19 cellular contexts compared by ENCODE assay signal in genomic region chr4:185772391-185773093, GRCh38. TPM values are rescaled to one million over a fixed set of nuclear protein-coding genes. Genes with fewer than 3 reads are reported as not detected.
DNase-seq lines count a peak whose midpoint lies in the region; ATAC-seq and TF ChIP-seq lines count a peak whose summit lies in the region.
"Had no signal": no experiment of that assay in that cellular context is flagged by ENCODE, and none has a peak within 500 bp of the region (broad histone marks: within the 10 kb centered on the region; RNA-seq: fewer than 3 reads in every experiment).

No MANE protein-coding gene starts in this region.

- TF ChIP-seq POLR2A in adrenal gland (IDR thresholded peaks at IDR 0.05), result peak in 1 of 2 donors; percentile 6
- no peak for TF ChIP-seq POLR2A in lower leg skin (IDR thresholded peaks at IDR 0.05)

- H3K27me3 ChIP-seq in adrenal gland (no peaks in the 10 kb centered on the region), layer of hippocampus (ENCODE audit: control insufficient read depth, insufficient read depth, low read length) (no peaks in the 10 kb centered on the region), MG63 (no peaks in the 10 kb centered on the region)
- H3K27me3 ChIP-seq: gastroesophageal sphincter had no signal

- no peaks in the 10 kb centered on the region for H3K9me3 ChIP-seq in adrenal gland (replicated peaks in 1 of 3)
- no peaks in the 10 kb centered on the region for H3K9me3 ChIP-seq in MG63

- intact Hi-C loops in adrenal gland (cut with DNase I) (no loop called here), lower leg skin (cut with DNase I; ENCODE audit: low total_unique reads) (no loop called here)

- no peak for TF ChIP-seq CTCF in GM12865 (IDR thresholded peaks at IDR 0.05; ENCODE audit: insufficient read depth, low read depth, low read length, missing control alignments)
- no peak for TF ChIP-seq CTCF in adrenal gland (IDR thresholded peaks at IDR 0.05)
- TF ChIP-seq CTCF in retinal pigment epithelial cell (conservative IDR thresholded peaks at IDR 0.05; ENCODE audit: low read depth, low read length), result no peak
- no peak for TF ChIP-seq CTCF in lower leg skin (IDR thresholded peaks at IDR 0.05)

- H3K4me1 ChIP-seq in adrenal gland (replicated peaks in 1 of 2), result peaks cover 15 to 49% of the 10 kb centered on the region in 2 donors

- peaks cover 5% of the 10 kb centered on the region for H3K27me3 Mint-ChIP-seq in activated naive CD8-positive, alpha-beta T cell treated with anti-CD3 and anti-CD28 coated beads, Interleukin-2, amount 50 U/mL, for 24 hours

- no peak for ATAC-seq in activated naive CD8-positive, alpha-beta T cell treated with anti-CD3 and anti-CD28 coated beads, Interleukin-2, amount 50 U/mL, for 24 hours
- ATAC-seq: activated CD8-positive, alpha-beta T cell treated with anti-CD3 and anti-CD28 coated beads for 36 hours; stimulated activated naive B cell treated with anti-CD40 and anti-IgM and Interleukin-4, amounts not matched to agents 10 μg/mL and 1 μg/mL and 100 μg/mL, for 72 hours had no signal

- H3K4me1 Mint-ChIP-seq in activated naive CD8-positive, alpha-beta T cell treated with anti-CD3 and anti-CD28 coated beads, Interleukin-2, amount 50 U/mL, for 24 hours, result no peaks in the 10 kb centered on the region
- H3K4me1 Mint-ChIP-seq: naive B cell had no signal

- H3K27ac ChIP-seq in adrenal gland, result peak overlapping the region; percentile 22 to 90 (median 76)
- peak overlapping the region; percentile 46 for H3K27ac ChIP-seq in layer of hippocampus (ENCODE audit: low read depth, low read length)
- H3K27ac ChIP-seq: SK-N-MC had no signal

- H3K27ac Mint-ChIP-seq in activated naive CD8-positive, alpha-beta T cell treated with anti-CD3 and anti-CD28 coated beads, Interleukin-2, amount 50 U/mL, for 24 hours, result no peak overlapping the region
- H3K27ac Mint-ChIP-seq: activated CD8-positive, alpha-beta T cell treated with anti-CD3 and anti-CD28 coated beads for 36 hours; activated T-helper 2 cell treated with anti-CD3 and anti-CD28 coated beads, Interferon-gamma antibody, Interleukin-2, Interleukin-4, amounts not matched to agents 10 μg/mL and 5 μg/mL and 100 μg/mL, durations not matched to agents 14 hours and 24 hours and 36 hours; endodermal cell; immature natural killer cell; stimulated activated naive B cell treated with anti-CD40 and anti-IgM and Interleukin-4, amounts not matched to agents 10 μg/mL and 1 μg/mL and 100 μg/mL, for 72 hours had no signal

- H3K36me3 ChIP-seq in adrenal gland (replicated peaks in 1 of 2), result no peaks in the 10 kb centered on the region
- no peaks in the 10 kb centered on the region for H3K36me3 ChIP-seq in MG63
- H3K36me3 ChIP-seq: gastroesophageal sphincter had no signal

- no peak overlapping the region for H3K4me3 ChIP-seq in GM12865 (ENCODE audit: low read depth, low read length)
- H3K4me3 ChIP-seq in adrenal gland, result peak overlapping the region in 1 of 4 donors; percentile 46
- H3K4me3 ChIP-seq in retinal pigment epithelial cell (ENCODE audit: low read length), result peak overlapping the region; percentile 48
- no peak overlapping the region for H3K4me3 ChIP-seq in MG63
- H3K4me3 ChIP-seq in lower leg skin (ENCODE audit: low read depth, poor library complexity, severe bottlenecking), result no peak overlapping the region
- H3K4me3 ChIP-seq: SK-N-MC had no signal

- no peaks in the 10 kb centered on the region for H3K36me3 Mint-ChIP-seq in activated naive CD8-positive, alpha-beta T cell treated with anti-CD3 and anti-CD28 coated beads, Interleukin-2, amount 50 U/mL, for 24 hours (ENCODE audit: low read depth)

- H3K9me3 Mint-ChIP-seq in activated naive CD8-positive, alpha-beta T cell treated with anti-CD3 and anti-CD28 coated beads, Interleukin-2, amount 50 U/mL, for 24 hours, result peaks cover 10% of the 10 kb centered on the region
- H3K9me3 Mint-ChIP-seq: activated T-helper 2 cell treated with anti-CD3 and anti-CD28 coated beads, Interferon-gamma antibody, Interleukin-2, Interleukin-4, amounts not matched to agents 10 μg/mL and 5 μg/mL and 100 μg/mL, durations not matched to agents 14 hours and 24 hours and 36 hours had no signal

- DNase-seq in GM12865 (ENCODE audit: low read depth) (peak; percentile 48), adrenal gland (peak in 1 of 7 donors; percentile 23), retinal pigment epithelial cell (ENCODE audit: low read depth) (no peak), SIG-M5 treated with dmso at 0.1 percent for 504 hours (lab: John Stamatoyannopoulos, UW; ENCODE audit: unreplicated experiment) (no peak), MG63 (no peak), lower leg skin (ENCODE audit: low spot score in 2 of 2) (no peak)
- DNase-seq in activated naive CD8-positive, alpha-beta T cell treated with anti-CD3 and anti-CD28 coated beads, Interleukin-2, amount 50 U/mL, for 24 hours, result no peak
- DNase-seq: activated CD8-positive, alpha-beta T cell treated with anti-CD3 and anti-CD28 coated beads for 36 hours; COR-L47; GF-D8; immature natural killer cell; naive B cell; NCI-H2227 treated with DMSO at 0.1 percent for 48 hours; stimulated activated naive B cell treated with anti-CD40 and anti-IgM and Interleukin-4, amounts not matched to agents 10 μg/mL and 1 μg/mL and 100 μg/mL, for 72 hours had no signal

- no peak overlapping the region for H3K4me3 Mint-ChIP-seq in activated naive CD8-positive, alpha-beta T cell treated with anti-CD3 and anti-CD28 coated beads, Interleukin-2, amount 50 U/mL, for 24 hours
- H3K4me3 Mint-ChIP-seq: activated CD8-positive, alpha-beta T cell treated with anti-CD3 and anti-CD28 coated beads for 36 hours; endodermal cell; immature natural killer cell; naive B cell; stimulated activated naive B cell treated with anti-CD40 and anti-IgM and Interleukin-4, amounts not matched to agents 10 μg/mL and 1 μg/mL and 100 μg/mL, for 72 hours had no signal

- WGBS in adrenal gland, 4 donors, result 52 to 61% (median 57%) methylated on average over 12 of the region's 12 CpGs
- 70 to 80% methylated on average over 12 of the region's 12 CpGs for WGBS in lower leg skin, 2 donors

RNA-seq across cellular contexts. Expression of gene SORBS2, which starts 39.5 kb away (rescaled TPM):
- total RNA-seq in adrenal gland, result 100 to 1,000 TPM; 462 to 875 (median 657) TPM
- polyA plus RNA-seq in adrenal gland, result 100 to 1,000 TPM; 129 to 542 (median 186) TPM
- 0.07 and 0.10 TPM in 2 replicates for total RNA-seq in MG63 (2014; rRNA removed; shearing (Covaris generic); ENCODE audit: low replicate concordance)
- 10 to 100 TPM; 10.5 to 34.7 (median 20.6) TPM for total RNA-seq in lower leg skin
- total RNA-seq: activated CD8-positive, alpha-beta T cell treated with anti-CD3 and anti-CD28 coated beads for 36 hours; activated T-helper 2 cell treated with anti-CD3 and anti-CD28 coated beads, Interferon-gamma antibody, Interleukin-2, Interleukin-4, amounts not matched to agents 10 μg/mL and 5 μg/mL and 100 μg/mL, durations not matched to agents 14 hours and 24 hours and 36 hours had no signal

Comparison
In these comparisons a context has a peak if more than half of its experiments do, and no peak if none do; other contexts are left out.
1. RNA of gene SORBS2, which starts 39.5 kb away (total RNA-seq): 462 to 875 TPM in adrenal gland; 10.5 to 34.7 TPM in lower leg skin and 0.07 to 0.10 TPM in MG63; every median in the first group is over 10 times any median in the second.